Comparison of ENCODE assay signal across 28 cellular contexts in genomic region chr10:62684911-62685310, GRCh38.
"Had no signal": no experiment of that assay in that cellular context is flagged by ENCODE, and none has a peak within 500 bp of the region (broad histone marks: within the 10 kb centered on the region; RNA-seq: fewer than 3 reads in every experiment).

No MANE protein-coding gene starts in this region.

- H3K4me3 Mint-ChIP-seq: immature natural killer cell; memory B cell; natural killer cell; stimulated activated effector memory CD8-positive, alpha-beta T cell treated with anti-CD3 and anti-CD28 coated beads, Interleukin-12 subunit alpha, Interleukin-12 subunit beta, amount 100 ng/mL, for 72 hours had no signal

- H3K4me1 ChIP-seq: prostate gland, right atrium auricular region, uterus had no signal

- DNase-seq: central memory CD4-positive, alpha-beta T cell; effector CD8-positive, alpha-beta T cell; esophagus squamous epithelium; foreskin melanocyte; glutamatergic neuron; heart right ventricle; hypothalamus; immature natural killer cell; islet precursor cell; kidney glomerular epithelial cell; natural killer cell; stimulated activated CD4-positive, alpha-beta T cell treated with anti-CD3 and anti-CD28 coated beads, Interleukin-12 subunit alpha, Interleukin-12 subunit beta, amount 100 ng/mL, for 4 hours; stimulated activated CD4-positive, alpha-beta T cell treated with anti-CD3 and anti-CD28 coated beads, Interleukin-1b, Interleukin-23, amount 100 ng/mL, for 48 hours; stimulated activated CD4-positive, alpha-beta T cell treated with anti-CD3 and anti-CD28 coated beads, Interleukin-4, amount 100 ng/mL, for 1 hour; stimulated activated naive CD8-positive, alpha-beta T cell treated with anti-CD3 and anti-CD28 coated beads, Interleukin-15, Interleukin-2, amounts not matched to agents 100 U/mL and 50 U/mL, for 24 hours; substantia nigra; upper lobe of left lung; uterus had no signal

- H3K27ac ChIP-seq: esophagus squamous epithelium, heart right ventricle, prostate gland, right atrium auricular region, thoracic aorta, tibial nerve, upper lobe of left lung, uterus had no signal

- H3K9me3 ChIP-seq: esophagus squamous epithelium, prostate gland, thoracic aorta, upper lobe of left lung had no signal

- H3K27me3 Mint-ChIP-seq: memory B cell had no signal

- H3K4me3 ChIP-seq: esophagus squamous epithelium, heart right ventricle, lung, prostate gland, right atrium auricular region, smooth muscle cell, thoracic aorta, tibial nerve, upper lobe of left lung, uterus had no signal

- H3K4me2 ChIP-seq: smooth muscle cell had no signal

- H3K27ac Mint-ChIP-seq: immature natural killer cell; memory B cell; stimulated activated effector memory CD8-positive, alpha-beta T cell treated with anti-CD3 and anti-CD28 coated beads, Interleukin-12 subunit alpha, Interleukin-12 subunit beta, amount 100 ng/mL, for 72 hours had no signal

- ATAC-seq: heart right ventricle; left lobe of liver; natural killer cell; sciatic nerve; stimulated activated effector memory CD8-positive, alpha-beta T cell treated with anti-CD3 and anti-CD28 coated beads, Interleukin-12 subunit alpha, Interleukin-12 subunit beta, amount 100 ng/mL, for 72 hours; stimulated activated naive CD8-positive, alpha-beta T cell treated with anti-CD3 and anti-CD28 coated beads, Interleukin-15, Interleukin-2, amounts not matched to agents 100 U/mL and 50 U/mL, for 24 hours had no signal

- H3K27me3 ChIP-seq: esophagus squamous epithelium, right atrium auricular region, tibial nerve, upper lobe of left lung, uterus had no signal

- H3K9me3 Mint-ChIP-seq: immature natural killer cell had no signal

- H3K36me3 ChIP-seq: esophagus squamous epithelium, heart right ventricle, prostate gland, right atrium auricular region, thoracic aorta, tibial nerve, upper lobe of left lung, uterus had no signal
